Comparison of ENCODE assay signal across 9 cellular contexts in genomic region chr10:133329401-133330202, GRCh38. TPM values are rescaled to one million over a fixed set of nuclear protein-coding genes. Genes with fewer than 3 reads are reported as not detected.
DNase-seq lines count a peak whose midpoint lies in the region; ATAC-seq, FAIRE-seq and TF ChIP-seq lines count a peak whose summit lies in the region.
"Had no signal": no experiment of that assay in that cellular context is flagged by ENCODE, and none has a peak within 500 bp of the region (broad histone marks: within the 10 kb centered on the region; RNA-seq: fewer than 3 reads in every experiment).

No MANE protein-coding gene starts in this region.

- no peaks in the 10 kb centered on the region for H3K9me3 Mint-ChIP-seq in activated T-cell treated with anti-CD3 and anti-CD28 coated beads, Interleukin-2, amount 50 U/mL, for 72 hours
- peaks cover 24% of the 10 kb centered on the region for H3K9me3 Mint-ChIP-seq in neural progenitor cell

- no peak for FAIRE-seq in RCC 7860 (lab: Jason Lieb, UNC)

- H3K36me3 Mint-ChIP-seq in activated T-cell treated with anti-CD3 and anti-CD28 coated beads, Interleukin-2, amount 50 U/mL, for 72 hours (ENCODE audit: insufficient read depth in 2 of 2), result no peaks in the 10 kb centered on the region
- H3K36me3 Mint-ChIP-seq in neural progenitor cell, result peaks cover 2% of the 10 kb centered on the region

- H3K27me3 Mint-ChIP-seq in activated T-cell treated with anti-CD3 and anti-CD28 coated beads, Interleukin-2, amount 50 U/mL, for 72 hours (ENCODE audit: low read depth), result peaks cover 62% of the 10 kb centered on the region
- peaks cover 51% of the 10 kb centered on the region for H3K27me3 Mint-ChIP-seq in neural progenitor cell (ENCODE audit: insufficient read depth, low read depth)

- H3K4me3 Mint-ChIP-seq in activated T-cell treated with anti-CD3 and anti-CD28 coated beads, Interleukin-2, amount 50 U/mL, for 72 hours, result peak overlapping the region; percentile 85 to 94
- peak overlapping the region; percentile 65 for H3K4me3 Mint-ChIP-seq in neural progenitor cell

- peak; percentile 92 for ATAC-seq in GM21447 (IDR thresholded peaks at IDR 0.05; ENCODE audit: unreplicated experiment)
- ATAC-seq in activated T-cell treated with anti-CD3 and anti-CD28 coated beads, Interleukin-2, amount 50 U/mL, for 72 hours (replicated peaks in 1 of 2), result peak; percentile 89 to 90

- no peak overlapping the region for H3K27ac ChIP-seq in neural progenitor cell
- no peak overlapping the region for H3K27ac ChIP-seq in stomach smooth muscle (ENCODE audit: low read length)

- H4K20me1 ChIP-seq in neural progenitor cell (ENCODE audit: low read depth), result no peaks in the 10 kb centered on the region

- no peak overlapping the region for H3K9ac ChIP-seq in neural progenitor cell
- no peak overlapping the region for H3K9ac ChIP-seq in stomach smooth muscle (ENCODE audit: low read length in 2 of 2)

- H3F3A ChIP-seq in neural progenitor cell (ENCODE audit: low read depth), result peaks cover 6% of the 10 kb centered on the region

- H3K4me1 ChIP-seq in neural progenitor cell (peaks cover 21% of the 10 kb centered on the region), stomach smooth muscle (ENCODE audit: control insufficient read depth, insufficient read depth, low read length) (peaks cover 22% of the 10 kb centered on the region)

- peaks cover 95% of the 10 kb centered on the region for H3K27me3 ChIP-seq in neural progenitor cell
- H3K27me3 ChIP-seq in stomach smooth muscle (ENCODE audit: control insufficient read depth in 1 of 2, insufficient read depth in 2 of 2, low read length in 2 of 2), result peaks cover 62 to 75% of the 10 kb centered on the region in 2 donors

- H3K9me3 ChIP-seq in neural progenitor cell (ENCODE audit: low read depth) (no peaks in the 10 kb centered on the region), stomach smooth muscle (ENCODE audit: control insufficient read depth in 2 of 2, low read length in 2 of 2) (no peaks in the 10 kb centered on the region)

- peak overlapping the region; percentile 14 for H2AFZ ChIP-seq in neural progenitor cell (replicated peaks)

- no peaks in the 10 kb centered on the region for H3K79me2 ChIP-seq in neural progenitor cell (ENCODE audit: low read depth)

- H3K36me3 ChIP-seq in neural progenitor cell, result no peaks in the 10 kb centered on the region
- H3K36me3 ChIP-seq in stomach smooth muscle (ENCODE audit: control insufficient read depth in 2 of 2, insufficient read depth in 2 of 2, low read length in 2 of 2), result no peaks in the 10 kb centered on the region

- H3K4me1 Mint-ChIP-seq in activated T-cell treated with anti-CD3 and anti-CD28 coated beads, Interleukin-2, amount 50 U/mL, for 72 hours (ENCODE audit: low read depth), result peaks cover 6% of the 10 kb centered on the region
- H3K4me1 Mint-ChIP-seq in neural progenitor cell, result peaks cover 19% of the 10 kb centered on the region

- peak overlapping the region; percentile 80 for H3K4me2 ChIP-seq in neural progenitor cell

- H3K4me3 ChIP-seq in neural progenitor cell (peak overlapping the region; percentile 36), stomach smooth muscle (ENCODE audit: low read length in 2 of 2) (peak overlapping the region; percentile 44 to 59)

- DNase-seq in DMS153 (lab: John Stamatoyannopoulos, UW) (peak; percentile 79), HuH-7 (ENCODE audit: low spot score) (peak; percentile 93), RCC 7860 (ENCODE audit: low spot score) (peak; percentile 60), fibroblast of peridontal ligament (ENCODE audit: extremely low read depth) (peak; percentile 80), neural progenitor cell (ENCODE audit: low spot score) (peak; percentile 93)
- DNase-seq in activated T-cell treated with anti-CD3 and anti-CD28 coated beads, Interleukin-2, amount 50 U/mL, for 72 hours, result peak; percentile 89 to 90

- peak; percentile 98 for TF ChIP-seq CTCF in neural progenitor cell (IDR thresholded peaks at IDR 0.05)

- no peak overlapping the region for H3K27ac Mint-ChIP-seq in activated T-cell treated with anti-CD3 and anti-CD28 coated beads, Interleukin-2, amount 50 U/mL, for 72 hours
- H3K27ac Mint-ChIP-seq in neural progenitor cell, result no peak overlapping the region

RNA-seq across cellular contexts. Expression of gene CALY, which starts 7.1 kb away (rescaled TPM):
- total RNA-seq in activated T-cell treated with anti-CD3 and anti-CD28 coated beads, Interleukin-2, amount 50 U/mL, for 72 hours, result under 1 TPM in 1 of 2 donors, not detected in 1; 0.09 TPM
- 1.6 TPM in 1 of 2 replicates, not detected in the other for total RNA-seq in neural progenitor cell (ENCODE audit: low replicate concordance)

RNA-seq across cellular contexts. Expression of gene PRAP1, which starts 17.6 kb away (rescaled TPM):
- total RNA-seq in activated T-cell treated with anti-CD3 and anti-CD28 coated beads, Interleukin-2, amount 50 U/mL, for 72 hours, result not detected
- 0.62 TPM in 1 of 2 replicates, not detected in the other for total RNA-seq in neural progenitor cell (ENCODE audit: low replicate concordance)
- total RNA-seq: mononuclear cell had no signal

RNA-seq across cellular contexts. Expression of gene ZNF511, which starts 20.9 kb away (rescaled TPM):
- 10 to 100 TPM; 46.1 to 49.8 TPM for total RNA-seq in activated T-cell treated with anti-CD3 and anti-CD28 coated beads, Interleukin-2, amount 50 U/mL, for 72 hours
- 34.4 and 44.4 TPM in 2 replicates for total RNA-seq in neural progenitor cell (ENCODE audit: low replicate concordance)

RNA-seq across cellular contexts. Expression of gene TUBGCP2, which starts 20.9 kb away (rescaled TPM):
- total RNA-seq in activated T-cell treated with anti-CD3 and anti-CD28 coated beads, Interleukin-2, amount 50 U/mL, for 72 hours, result 10 to 100 TPM; 50.9 to 51.2 TPM
- total RNA-seq in neural progenitor cell (ENCODE audit: low replicate concordance), result 54.8 and 55.4 TPM in 2 replicates

RNA-seq across cellular contexts. Expression of gene FUOM, which starts 28.2 kb away (rescaled TPM):
- total RNA-seq in activated T-cell treated with anti-CD3 and anti-CD28 coated beads, Interleukin-2, amount 50 U/mL, for 72 hours, result 10 to 100 TPM; 14.9 to 17.1 TPM
- 9.3 and 20.5 TPM in 2 replicates for total RNA-seq in neural progenitor cell (ENCODE audit: low replicate concordance)
